ENCODE assay signal across 24 cellular contexts in genomic region chr14:102809870-102810269, GRCh38. TPM values are rescaled to one million over a fixed set of nuclear protein-coding genes. Genes with fewer than 3 reads are reported as not detected.
A peak's percentile ranks its signal among the peaks of the same experiment; 100 is the strongest.
DNase-seq lines count a peak whose midpoint lies in the region; ATAC-seq, FAIRE-seq and TF ChIP-seq lines count a peak whose summit lies in the region.
"Had no signal": no experiment of that assay in that cellular context is flagged by ENCODE, and none has a peak within 500 bp of the region (broad histone marks: within the 10 kb centered on the region; RNA-seq: fewer than 3 reads in every experiment).

No MANE protein-coding gene starts in this region.

- POLR2A ChIA-PET in activated CD8-positive, alpha-beta T cell treated with anti-CD3 and anti-CD28 coated beads for 36 hours (lab: Charles Lee): interaction anchor here (0.9 to 1.1 kb wide), 2 partner anchors 10 to 31 kb away, joined by 3 to 5 read pairs; no protein-coding TSS in a partner anchor
- POLR2A ChIA-PET in activated CD8-positive, alpha-beta T cell treated with anti-CD3 and anti-CD28 coated beads, Interleukin-2, amount 10 ng/mL, durations not matched to agents 7 days and 5 days (lab: Charles Lee): no interaction called here
- POLR2A ChIA-PET in CD4-positive, alpha-beta T cell (lab: Charles Lee): no interaction called here
- POLR2A ChIA-PET in activated CD4-positive, alpha-beta memory T cell treated with anti-CD3 and anti-CD28 coated beads for 36 hours (lab: Charles Lee): interaction anchor here (1.4 to 4.9 kb wide), 2 partner anchors 10 to 12 kb away, joined by 3 to 70 read pairs; no protein-coding TSS in a partner anchor

- no peaks in the 10 kb centered on the region for H3K27me3 ChIP-seq in CD4-positive, alpha-beta T cell (ENCODE audit: control insufficient read depth, insufficient read depth, low read length)
- H3K27me3 ChIP-seq: BLaER1 treated with 17β-estradiol and CSF1 and Interleukin-3, amounts not matched to agents 10 nM and 100 nM; foreskin keratinocyte; SJSA1; upper lobe of left lung had no signal

- TF ChIP-seq CTCF in activated CD8-positive, alpha-beta T cell treated with anti-CD3 and anti-CD28 coated beads for 36 hours (IDR thresholded peaks at IDR 0.05): no peak
- TF ChIP-seq CTCF in CD4-positive, alpha-beta T cell (IDR thresholded peaks at IDR 0.05): no peak

- no peak overlapping the region for H3K27ac ChIP-seq in CD4-positive, alpha-beta T cell (ENCODE audit: low read depth, low read length)
- H3K27ac ChIP-seq: BLaER1 treated with 17β-estradiol and CSF1 and Interleukin-3, amounts not matched to agents 10 nM and 100 nM; foreskin keratinocyte; HL-60; prostate gland; SJSA1; upper lobe of left lung had no signal

- no peak for DNase-seq in activated CD8-positive, alpha-beta T cell treated with anti-CD3 and anti-CD28 coated beads for 36 hours
- no peak for DNase-seq in activated CD8-positive, alpha-beta T cell treated with anti-CD3 and anti-CD28 coated beads, Interleukin-2, amount 10 ng/mL, durations not matched to agents 7 days and 5 days
- DNase-seq in CD4-positive, alpha-beta T cell: no peak
- no peak for DNase-seq in activated CD4-positive, alpha-beta memory T cell treated with anti-CD3 and anti-CD28 coated beads for 36 hours
- DNase-seq in naive B cell (no peak), GM12891 (ENCODE audit: insufficient read length, low spot score) (no peak)
- DNase-seq in stimulated activated CD4-positive, alpha-beta T cell treated with anti-CD3 and anti-CD28 coated beads, Interleukin-4, amount 100 ng/mL, for 4 hours: no peak
- DNase-seq: Calu3; effector memory CD4-positive, alpha-beta T cell; erythroblast; foreskin keratinocyte; H9; NCI-H187; NCI-H524 treated with DMSO at 0.1 percent for 48 hours; T-helper 2 cell; upper lobe of left lung had no signal

- ATAC-seq in activated CD8-positive, alpha-beta T cell treated with anti-CD3 and anti-CD28 coated beads for 36 hours: no peak
- no peak for ATAC-seq in activated CD8-positive, alpha-beta T cell treated with anti-CD3 and anti-CD28 coated beads, Interleukin-2, amount 10 ng/mL, durations not matched to agents 7 days and 5 days
- no peak for ATAC-seq in CD4-positive, alpha-beta T cell (ENCODE audit: poor library complexity)
- ATAC-seq in naive B cell (ENCODE audit: low read depth in 2 of 2): no peak
- ATAC-seq in HG02623 (IDR thresholded peaks at IDR 0.05; ENCODE audit: unreplicated experiment): no peak
- ATAC-seq: foreskin keratinocyte had no signal

- H3K9me3 Mint-ChIP-seq in activated CD8-positive, alpha-beta T cell treated with anti-CD3 and anti-CD28 coated beads for 36 hours: no peaks in the 10 kb centered on the region
- no peaks in the 10 kb centered on the region for H3K9me3 Mint-ChIP-seq in activated CD8-positive, alpha-beta T cell treated with anti-CD3 and anti-CD28 coated beads, Interleukin-2, amount 10 ng/mL, durations not matched to agents 7 days and 5 days (ENCODE audit: insufficient read depth)
- H3K9me3 Mint-ChIP-seq in CD4-positive, alpha-beta T cell: no peaks in the 10 kb centered on the region
- no peaks in the 10 kb centered on the region for H3K9me3 Mint-ChIP-seq in activated CD4-positive, alpha-beta memory T cell treated with anti-CD3 and anti-CD28 coated beads for 36 hours
- H3K9me3 Mint-ChIP-seq in naive B cell: no peaks in the 10 kb centered on the region
- H3K9me3 Mint-ChIP-seq: H9 had no signal

- CTCF ChIA-PET in activated CD8-positive, alpha-beta T cell treated with anti-CD3 and anti-CD28 coated beads for 36 hours (lab: Charles Lee): no interaction called here
- CTCF ChIA-PET in activated CD8-positive, alpha-beta T cell treated with anti-CD3 and anti-CD28 coated beads, Interleukin-2, amount 10 ng/mL, durations not matched to agents 7 days and 5 days (lab: Charles Lee): no interaction called here
- CTCF ChIA-PET in CD4-positive, alpha-beta T cell (lab: Charles Lee): no interaction called here
- CTCF ChIA-PET in activated CD4-positive, alpha-beta memory T cell treated with anti-CD3 and anti-CD28 coated beads for 36 hours (lab: Charles Lee): interaction anchor here (0.9 kb wide), 1 partner anchor 19 kb away, joined by 4 read pairs; no protein-coding TSS in a partner anchor

- no peak for TF ChIP-seq POLR2A in GM12891 (IDR thresholded peaks at IDR 0.05; ENCODE audit: low read depth, low read length)

- H3K36me3 Mint-ChIP-seq in activated CD8-positive, alpha-beta T cell treated with anti-CD3 and anti-CD28 coated beads for 36 hours (ENCODE audit: low read depth): peaks cover 28% of the 10 kb centered on the region
- peaks cover 29% of the 10 kb centered on the region for H3K36me3 Mint-ChIP-seq in activated CD8-positive, alpha-beta T cell treated with anti-CD3 and anti-CD28 coated beads, Interleukin-2, amount 10 ng/mL, durations not matched to agents 7 days and 5 days (ENCODE audit: low read depth)
- peaks cover 28% of the 10 kb centered on the region for H3K36me3 Mint-ChIP-seq in CD4-positive, alpha-beta T cell (ENCODE audit: low read depth)
- peaks cover 42% of the 10 kb centered on the region for H3K36me3 Mint-ChIP-seq in activated CD4-positive, alpha-beta memory T cell treated with anti-CD3 and anti-CD28 coated beads for 36 hours
- H3K36me3 Mint-ChIP-seq in naive B cell: peaks cover 0 to 5% of the 10 kb centered on the region in 2 donors

- intact Hi-C loops in activated CD8-positive, alpha-beta T cell treated with anti-CD3 and anti-CD28 coated beads for 36 hours (cut with micrococcal nuclease): no loop called here
- intact Hi-C loops in CD4-positive, alpha-beta T cell (cut with DNase I, micrococcal nuclease): no loop called here
- intact Hi-C loops in activated CD4-positive, alpha-beta memory T cell treated with anti-CD3 and anti-CD28 coated beads for 36 hours (cut with micrococcal nuclease): loop anchor here (5.0 kb wide), 1 partner anchor 218 kb away; the partner anchor contains the start of gene RCOR1

- no peaks in the 10 kb centered on the region for H3K27me3 Mint-ChIP-seq in activated CD8-positive, alpha-beta T cell treated with anti-CD3 and anti-CD28 coated beads for 36 hours
- no peaks in the 10 kb centered on the region for H3K27me3 Mint-ChIP-seq in activated CD8-positive, alpha-beta T cell treated with anti-CD3 and anti-CD28 coated beads, Interleukin-2, amount 10 ng/mL, durations not matched to agents 7 days and 5 days (ENCODE audit: low read depth)
- H3K27me3 Mint-ChIP-seq in CD4-positive, alpha-beta T cell: no peaks in the 10 kb centered on the region
- H3K27me3 Mint-ChIP-seq in activated CD4-positive, alpha-beta memory T cell treated with anti-CD3 and anti-CD28 coated beads for 36 hours: no peaks in the 10 kb centered on the region
- H3K27me3 Mint-ChIP-seq in naive B cell: no peaks in the 10 kb centered on the region

- peak overlapping the region; percentile 10 for H3K27ac Mint-ChIP-seq in activated CD8-positive, alpha-beta T cell treated with anti-CD3 and anti-CD28 coated beads for 36 hours
- H3K27ac Mint-ChIP-seq in activated CD8-positive, alpha-beta T cell treated with anti-CD3 and anti-CD28 coated beads, Interleukin-2, amount 10 ng/mL, durations not matched to agents 7 days and 5 days: no peak overlapping the region
- peak overlapping the region; percentile 25 for H3K27ac Mint-ChIP-seq in CD4-positive, alpha-beta T cell
- peak overlapping the region; percentile 99 for H3K27ac Mint-ChIP-seq in activated CD4-positive, alpha-beta memory T cell treated with anti-CD3 and anti-CD28 coated beads for 36 hours
- H3K27ac Mint-ChIP-seq in naive B cell: peak overlapping the region; percentile 31 to 96 (median 90)
- H3K27ac Mint-ChIP-seq: H9 had no signal

- H3K4me3 Mint-ChIP-seq in activated CD8-positive, alpha-beta T cell treated with anti-CD3 and anti-CD28 coated beads for 36 hours: no peak overlapping the region
- H3K4me3 Mint-ChIP-seq in activated CD8-positive, alpha-beta T cell treated with anti-CD3 and anti-CD28 coated beads, Interleukin-2, amount 10 ng/mL, durations not matched to agents 7 days and 5 days: no peak overlapping the region
- H3K4me3 Mint-ChIP-seq in CD4-positive, alpha-beta T cell: no peak overlapping the region
- no peak overlapping the region for H3K4me3 Mint-ChIP-seq in activated CD4-positive, alpha-beta memory T cell treated with anti-CD3 and anti-CD28 coated beads for 36 hours
- H3K4me3 Mint-ChIP-seq in naive B cell: peak overlapping the region in 6 of 8 donors; percentile 0 to 56 (median 20)
- H3K4me3 Mint-ChIP-seq: H9 had no signal

- FAIRE-seq in GM12891 (lab: Jason Lieb, UNC): no peak
- FAIRE-seq: bronchial epithelial cell, colon, GM19239 had no signal

- no peaks in the 10 kb centered on the region for H3K9me3 ChIP-seq in CD4-positive, alpha-beta T cell (ENCODE audit: control insufficient read depth, low read length)
- H3K9me3 ChIP-seq: prostate gland, SJSA1, upper lobe of left lung had no signal

- H3K4me1 Mint-ChIP-seq in activated CD8-positive, alpha-beta T cell treated with anti-CD3 and anti-CD28 coated beads for 36 hours (ENCODE audit: low read depth): peaks cover 71% of the 10 kb centered on the region
- H3K4me1 Mint-ChIP-seq in activated CD8-positive, alpha-beta T cell treated with anti-CD3 and anti-CD28 coated beads, Interleukin-2, amount 10 ng/mL, durations not matched to agents 7 days and 5 days (ENCODE audit: low read depth): peaks cover 60% of the 10 kb centered on the region
- H3K4me1 Mint-ChIP-seq in CD4-positive, alpha-beta T cell (ENCODE audit: low read depth): peaks cover 69% of the 10 kb centered on the region
- H3K4me1 Mint-ChIP-seq in activated CD4-positive, alpha-beta memory T cell treated with anti-CD3 and anti-CD28 coated beads for 36 hours (ENCODE audit: low read depth): peaks cover 83% of the 10 kb centered on the region
- H3K4me1 Mint-ChIP-seq in naive B cell: peaks cover 66 to 98% (median 87%) of the 10 kb centered on the region in 3 donors

TF ChIP-seq in GM12891, 5 proteins besides CTCF, POLR2A, EP300 and RAD21:
- TF ChIP-seq SPI1 (IDR thresholded peaks at IDR 0.05; ENCODE audit: low read depth, low read length) (no peak), POU2F2 (IDR thresholded peaks at IDR 0.05; ENCODE audit: low read depth, low read length) (no peak), TAF1 (IDR thresholded peaks at IDR 0.05; ENCODE audit: low read depth, low read length) (no peak), PAX5 (IDR thresholded peaks at IDR 0.05; ENCODE audit: insufficient read depth, low read length, severe bottlenecking) (no peak), POLR2AphosphoS5 (IDR thresholded peaks at IDR 0.05; ENCODE audit: low read depth, low read length) (no peak)

RNA-seq across cellular contexts. Expression of gene TRAF3, which starts 32.6 kb away (rescaled TPM):
- 10 to 100 TPM; 39.1 to 40.2 TPM for total RNA-seq in activated CD8-positive, alpha-beta T cell treated with anti-CD3 and anti-CD28 coated beads for 36 hours
- total RNA-seq in activated CD8-positive, alpha-beta T cell treated with anti-CD3 and anti-CD28 coated beads, Interleukin-2, amount 10 ng/mL, durations not matched to agents 7 days and 5 days: 10 to 100 TPM; 28.9 to 31.0 TPM
- 10 to 100 TPM; 27.1 to 32.4 TPM for total RNA-seq in CD4-positive, alpha-beta T cell
- total RNA-seq in activated CD4-positive, alpha-beta memory T cell treated with anti-CD3 and anti-CD28 coated beads for 36 hours: 10 to 100 TPM; 68.8 to 73.6 TPM
- polyA plus RNA-seq in naive B cell (ENCODE audit: low read depth in 6 of 6): 10 to 100 TPM; 22.2 to 36.7 (median 27.0) TPM
- polyA plus RNA-seq in GM12891 (2012; ENCODE audit: low read depth, missing spikeins): 49.2 TPM

Comparison
In these comparisons a context has a peak if more than half of its experiments do, and no peak if none do; other contexts are left out.
1. POLR2A ChIA-PET loops: an anchor here in activated CD8-positive, alpha-beta T cell treated with anti-CD3 and anti-CD28 coated beads for 36 hours (0.9 to 1.1 kb wide) and activated CD4-positive, alpha-beta memory T cell treated with anti-CD3 and anti-CD28 coated beads for 36 hours (1.4 to 4.9 kb wide); none called in activated CD8-positive, alpha-beta T cell treated with anti-CD3 and anti-CD28 coated beads, Interleukin-2, amount 10 ng/mL, durations not matched to agents 7 days and 5 days and CD4-positive, alpha-beta T cell.
2. H3K4me3 Mint-ChIP-seq: peak in naive B cell (6 of 8); none in activated CD8-positive, alpha-beta T cell treated with anti-CD3 and anti-CD28 coated beads for 36 hours (single experiment), activated CD8-positive, alpha-beta T cell treated with anti-CD3 and anti-CD28 coated beads, Interleukin-2, amount 10 ng/mL, durations not matched to agents 7 days and 5 days (single experiment), CD4-positive, alpha-beta T cell (single experiment) and activated CD4-positive, alpha-beta memory T cell treated with anti-CD3 and anti-CD28 coated beads for 36 hours (single experiment).